Comparison of ENCODE assay signal across 15 cellular contexts in genomic region chr6:36099872-36100483, GRCh38. TPM values are rescaled to one million over a fixed set of nuclear protein-coding genes. Genes with fewer than 3 reads are reported as not detected.
A peak's percentile ranks its signal among the peaks of the same experiment; 100 is the strongest.
DNase-seq lines count a peak whose midpoint lies in the region; ATAC-seq and TF ChIP-seq lines count a peak whose summit lies in the region.
"Had no signal": no experiment of that assay in that cellular context is flagged by ENCODE, and none has a peak within 500 bp of the region (broad histone marks: within the 10 kb centered on the region; RNA-seq: fewer than 3 reads in every experiment).

No MANE protein-coding gene starts in this region.

- peaks cover 2% of the 10 kb centered on the region for H3K4me1 ChIP-seq in osteoblast (ENCODE audit: insufficient read depth, low read length)
- H3K4me1 ChIP-seq: foreskin keratinocyte had no signal

- peak; percentile 44 to 59 for ATAC-seq in activated T-cell treated with anti-CD3 and anti-CD28 coated beads, Interleukin-2, amount 50 U/mL, for 4 hours
- ATAC-seq in T-helper 17 cell (peak; percentile 84), GM21737 (IDR thresholded peaks at IDR 0.05; ENCODE audit: unreplicated experiment) (no peak), HG03432 (IDR thresholded peaks at IDR 0.05; ENCODE audit: unreplicated experiment) (no peak)
- ATAC-seq in central memory CD8-positive, alpha-beta T cell (replicated peaks; ENCODE audit: extremely low read depth, poor library complexity, severe bottlenecking), result peak; percentile 94
- ATAC-seq: foreskin keratinocyte had no signal

- in situ Hi-C loops in brain microvascular endothelial cell (cut with HindIII; ENCODE audit: low pct_ligation_motif_present, low sequenced_read_pairs), result no loop called here

- no peak overlapping the region for H3K27ac ChIP-seq in osteoblast (ENCODE audit: low read depth, low read length)
- no peak overlapping the region for H3K27ac ChIP-seq in brain microvascular endothelial cell
- H3K27ac ChIP-seq: foreskin keratinocyte, SK-N-MC had no signal

- H3K4me3 ChIP-seq in osteoblast (ENCODE audit: insufficient read depth, low read length) (no peak overlapping the region), brain microvascular endothelial cell (ENCODE audit: low read depth, low read length) (no peak overlapping the region)
- H3K4me3 ChIP-seq: SK-N-MC had no signal

- TF ChIP-seq CTCF in osteoblast (IDR thresholded peaks at IDR 0.05; ENCODE audit: extremely low read depth, low read depth, low read length), result no peak
- TF ChIP-seq CTCF in brain microvascular endothelial cell (IDR thresholded peaks at IDR 0.05; ENCODE audit: low read depth, low read length, missing control alignments), result no peak

- H3K36me3 ChIP-seq in osteoblast (ENCODE audit: insufficient read depth, low read length) (peaks cover 48% of the 10 kb centered on the region), brain microvascular endothelial cell (replicated peaks) (peaks cover 29% of the 10 kb centered on the region)

- peaks cover 18% of the 10 kb centered on the region for H3K36me3 Mint-ChIP-seq in activated T-cell treated with anti-CD3 and anti-CD28 coated beads, Interleukin-2, amount 50 U/mL, for 4 hours (ENCODE audit: insufficient read depth)
- H3K36me3 Mint-ChIP-seq in T-helper 17 cell (ENCODE audit: low read depth), result peaks cover 3% of the 10 kb centered on the region
- H3K36me3 Mint-ChIP-seq in central memory CD8-positive, alpha-beta T cell (ENCODE audit: insufficient read depth), result peaks cover 17% of the 10 kb centered on the region

- H3K27me3 ChIP-seq in osteoblast (ENCODE audit: insufficient read depth, low read length) (no peaks in the 10 kb centered on the region), brain microvascular endothelial cell (replicated peaks) (no peaks in the 10 kb centered on the region)
- H3K27me3 ChIP-seq: foreskin keratinocyte had no signal

- H3K9me3 Mint-ChIP-seq in activated T-cell treated with anti-CD3 and anti-CD28 coated beads, Interleukin-2, amount 50 U/mL, for 4 hours, result no peaks in the 10 kb centered on the region
- H3K9me3 Mint-ChIP-seq in central memory CD8-positive, alpha-beta T cell, result no peaks in the 10 kb centered on the region

- H4K20me1 ChIP-seq in osteoblast (ENCODE audit: insufficient read depth, low read length), result peaks cover 3% of the 10 kb centered on the region

- H3K79me2 ChIP-seq in osteoblast (ENCODE audit: insufficient read depth, low read length), result peaks cover 7% of the 10 kb centered on the region

- peaks cover 38% of the 10 kb centered on the region for H3K4me1 Mint-ChIP-seq in activated T-cell treated with anti-CD3 and anti-CD28 coated beads, Interleukin-2, amount 50 U/mL, for 4 hours (ENCODE audit: low read depth)
- peaks cover 18% of the 10 kb centered on the region for H3K4me1 Mint-ChIP-seq in T-helper 17 cell
- H3K4me1 Mint-ChIP-seq in central memory CD8-positive, alpha-beta T cell, result peaks cover 48% of the 10 kb centered on the region

- no peak overlapping the region for H2AFZ ChIP-seq in osteoblast (ENCODE audit: low read length)

- H3K4me2 ChIP-seq in osteoblast (ENCODE audit: insufficient read depth, low read length), result no peak overlapping the region

- H3K27me3 Mint-ChIP-seq in activated T-cell treated with anti-CD3 and anti-CD28 coated beads, Interleukin-2, amount 50 U/mL, for 4 hours (ENCODE audit: low read depth), result no peaks in the 10 kb centered on the region
- H3K27me3 Mint-ChIP-seq in T-helper 17 cell, result no peaks in the 10 kb centered on the region
- H3K27me3 Mint-ChIP-seq in central memory CD8-positive, alpha-beta T cell, result no peaks in the 10 kb centered on the region

- H3K9me3 ChIP-seq in T-helper 17 cell (ENCODE audit: control insufficient read depth, low read length, poor library complexity, severe bottlenecking) (no peaks in the 10 kb centered on the region), osteoblast (ENCODE audit: low read depth, low read length) (no peaks in the 10 kb centered on the region)

- H3K4me3 Mint-ChIP-seq in activated T-cell treated with anti-CD3 and anti-CD28 coated beads, Interleukin-2, amount 50 U/mL, for 4 hours, result no peak overlapping the region
- H3K4me3 Mint-ChIP-seq in T-helper 17 cell, result no peak overlapping the region
- peak overlapping the region; percentile 69 for H3K4me3 Mint-ChIP-seq in central memory CD8-positive, alpha-beta T cell

- H3K27ac Mint-ChIP-seq in T-helper 17 cell, result peak overlapping the region; percentile 29
- H3K27ac Mint-ChIP-seq in central memory CD8-positive, alpha-beta T cell (ENCODE audit: low read depth), result peak overlapping the region; percentile 70

- DNase-seq in activated T-cell treated with anti-CD3 and anti-CD28 coated beads, Interleukin-2, amount 50 U/mL, for 4 hours, result no peak
- DNase-seq in activated T-cell treated with anti-CD3 and anti-CD28 coated beads, Interleukin-2, amount 50 U/mL, for 1 hour, result no peak
- no peak for DNase-seq in T-helper 17 cell
- DNase-seq in central memory CD8-positive, alpha-beta T cell (ENCODE audit: low spot score in 2 of 2), result peak in 1 of 2 donors; percentile 56
- peak; percentile 47 for DNase-seq in osteoblast (ENCODE audit: insufficient read length, low spot score, missing footprints)
- no peak for DNase-seq in brain microvascular endothelial cell
- DNase-seq: activated CD4-positive, alpha-beta T cell treated with anti-CD3 and anti-CD28 coated beads for 1 hour; amniotic stem cell; foreskin keratinocyte; HCEC 1CT; NCI-H2171 treated with DMSO at 0.1 percent for 48 hours; stimulated activated CD4-positive, alpha-beta T cell treated with anti-CD3 and anti-CD28 coated beads, Interleukin-2, amount 100 ng/mL, for 24 hours had no signal

RNA-seq across cellular contexts. Expression of gene MAPK13, which starts 30.3 kb away (rescaled TPM):
- 10 to 100 TPM; 33.8 to 61.0 (median 48.4) TPM for total RNA-seq in activated T-cell treated with anti-CD3 and anti-CD28 coated beads, Interleukin-2, amount 50 U/mL, for 4 hours
- 10 to 100 TPM; 32.1 to 33.7 TPM for total RNA-seq in T-helper 17 cell
- total RNA-seq in osteoblast, result 4.3 and 6.8 TPM in 2 replicates

Comparison
In these comparisons a context has a peak if more than half of its experiments do, and no peak if none do; other contexts are left out.
1. ATAC-seq: peak in activated T-cell treated with anti-CD3 and anti-CD28 coated beads, Interleukin-2, amount 50 U/mL, for 4 hours (2 of 2), T-helper 17 cell (single experiment) and central memory CD8-positive, alpha-beta T cell (single experiment); none in GM21737 (single experiment) and HG03432 (single experiment).